7 cellular contexts compared by ENCODE assay signal in the genomic region with DNA sequence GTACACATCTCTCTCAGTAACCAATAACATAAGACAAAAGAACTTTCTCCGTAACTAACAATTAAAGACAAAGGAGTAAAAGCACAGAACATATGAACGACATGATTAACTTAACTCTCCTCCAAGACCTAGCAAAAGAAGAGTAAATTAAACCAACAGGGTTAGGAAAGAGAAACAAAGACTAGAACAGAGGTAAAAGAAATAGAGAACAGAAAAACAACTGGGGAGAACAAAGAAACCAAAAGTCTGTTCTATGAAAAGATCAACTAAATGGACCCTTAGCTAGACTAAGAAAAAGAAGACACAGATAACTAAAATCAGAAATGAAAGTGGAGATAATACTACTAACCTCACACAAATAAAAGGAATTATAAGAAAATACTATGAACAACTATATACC.
DNase-seq lines count a peak whose midpoint lies in the region; ATAC-seq, FAIRE-seq and TF ChIP-seq lines count a peak whose summit lies in the region.
"Not testable (repeated sequence)": the region's sequence is repeated elsewhere in the genome, so short reads cannot be mapped to it uniquely, and the experiment has no call there.

No MANE protein-coding gene starts in this region.

- H3K9me3 Mint-ChIP-seq in H9 = not testable (repeated sequence)

- not testable (repeated sequence) for H3K27ac ChIP-seq in H9 (ENCODE audit: insufficient read length, low read depth, low read length)

- H3K14ac ChIP-seq in H9 (ENCODE audit: insufficient read depth, low read length) = not testable (repeated sequence)

- peak overlapping the region; percentile 9 to 55 (median 47); a peak in 4 of 7 replicates for H3K27ac Mint-ChIP-seq in H9

- not testable (repeated sequence) for H2BK20ac ChIP-seq in H9 (ENCODE audit: low read depth, low read length, poor library complexity, severe bottlenecking)

- H2BK12ac ChIP-seq in H9 (ENCODE audit: insufficient read length, low read depth, low read length) = not testable (repeated sequence)

- not testable (repeated sequence) for H2AK5ac ChIP-seq in H9 (ENCODE audit: insufficient read length, low read length)

- not testable (repeated sequence) for H4K91ac ChIP-seq in H9 (ENCODE audit: insufficient read length, low read depth, low read length)

- H2BK5ac ChIP-seq in H9 (ENCODE audit: insufficient read length, low read length) = not testable (repeated sequence)

- H3T11ph ChIP-seq in H9 (ENCODE audit: low read length) = not testable (repeated sequence)

- H3K4ac ChIP-seq in H9 (ENCODE audit: low read depth, low read length) = not testable (repeated sequence)

- H3K27me3 Mint-ChIP-seq in H9 (ENCODE audit: low read depth) = not testable (repeated sequence)

- H2AFZ ChIP-seq in H9 (ENCODE audit: low read length) = not testable (repeated sequence)

- H3K79me2 ChIP-seq in H9 (ENCODE audit: insufficient read depth, low read length) = not testable (repeated sequence)

- H3K56ac ChIP-seq in H9 (ENCODE audit: insufficient read length, low read depth, low read length) = not testable (repeated sequence)

- not testable (repeated sequence) for H3K36me3 Mint-ChIP-seq in H9 (ENCODE audit: insufficient read depth in 1 of 3, low read depth in 3 of 3)

- H3K27me3 ChIP-seq in H9 (ENCODE audit: insufficient read depth, low read length) = not testable (repeated sequence)

- H3K23ac ChIP-seq in H9 (ENCODE audit: insufficient read length, low read depth, low read length) = not testable (repeated sequence)

- not testable (repeated sequence) for H3K79me1 ChIP-seq in H9 (ENCODE audit: insufficient read depth, low read depth, low read length, poor library complexity, severe bottlenecking)

- not testable (repeated sequence) for H3K4me2 ChIP-seq in H9 (ENCODE audit: insufficient read depth, insufficient read length, low read length)

- peaks cover 17 to 18% of the 10 kb centered on the region in 2 experiments for H3K4me1 Mint-ChIP-seq in H9

- H3K4me3 Mint-ChIP-seq in H9 = not testable (repeated sequence)

- not testable (repeated sequence) for TF ChIP-seq CTCF in H9 (conservative IDR thresholded peaks at IDR 0.05)

- peak; percentile 80 for ATAC-seq in GM19351 (IDR thresholded peaks at IDR 0.05; ENCODE audit: unreplicated experiment)
- peak; percentile 80 for ATAC-seq in GM21447 (IDR thresholded peaks at IDR 0.05; ENCODE audit: unreplicated experiment)
- peak; percentile 72 for ATAC-seq in HG03103 (IDR thresholded peaks at IDR 0.05; ENCODE audit: low read depth, unreplicated experiment)

- not testable (repeated sequence) for H3K4me1 ChIP-seq in H9 (ENCODE audit: insufficient read depth, low read length)

- no CpG with 5 or more reads among the region's 2 CpGs for WGBS in H9 (ENCODE audit: extremely low coverage, insufficient read length, low lambda C conversion rate)

- not testable (repeated sequence) for H3K18ac ChIP-seq in H9 (ENCODE audit: insufficient read length, low read depth, low read length)

- not testable (repeated sequence) for H2BK15ac ChIP-seq in H9 (ENCODE audit: low read depth, low read length)

- not testable (repeated sequence) for H3K23me2 ChIP-seq in H9 (ENCODE audit: insufficient read length, low read depth, low read length, poor library complexity, severe bottlenecking)

- not testable (repeated sequence) for DNase-seq in GM18507 (ENCODE audit: extremely low spot score, insufficient read length, low read depth); H9; RCC 7860 (ENCODE audit: low spot score); frontal cortex (ENCODE audit: low spot score in 2 of 2)

- not testable (repeated sequence) for H3K9me3 ChIP-seq in H9 (ENCODE audit: control insufficient read depth, low read depth, low read length)

- H4K5ac ChIP-seq in H9 (ENCODE audit: insufficient read length, low read depth, low read length) = not testable (repeated sequence)

- FAIRE-seq in GM18507 (lab: Jason Lieb, UNC) = peak; percentile 73
- FAIRE-seq in RCC 7860 (lab: Jason Lieb, UNC) = peak; percentile 55
- FAIRE-seq in frontal cortex (lab: Jason Lieb, UNC) = peak; percentile 81

- not testable (repeated sequence) for H4K8ac ChIP-seq in H9 (replicated peaks; ENCODE audit: insufficient read length, low read depth, low read length)

- H3K9ac ChIP-seq in H9 (ENCODE audit: extremely low read depth, insufficient read length, low read length) = not testable (repeated sequence)

- H4K20me1 ChIP-seq in H9 (ENCODE audit: control insufficient read depth, insufficient read depth, insufficient read length) = not testable (repeated sequence)

- not testable (repeated sequence) for H2BK120ac ChIP-seq in H9 (ENCODE audit: low read depth, low read length, poor library complexity, severe bottlenecking)
